Comparison of ENCODE assay signal across 21 cellular contexts in genomic region chr2:216716109-216716508, GRCh38. TPM values are rescaled to one million over a fixed set of nuclear protein-coding genes. Genes with fewer than 3 reads are reported as not detected.
"Had no signal": no experiment of that assay in that cellular context is flagged by ENCODE, and none has a peak within 500 bp of the region (broad histone marks: within the 10 kb centered on the region; RNA-seq: fewer than 3 reads in every experiment).

No MANE protein-coding gene starts in this region.

- H3K9me3 ChIP-seq: colonic mucosa, right lobe of liver, SK-N-SH, thoracic aorta had no signal

- H3K9ac ChIP-seq: SK-N-SH had no signal

- H3K27ac ChIP-seq: colonic mucosa, right lobe of liver, thoracic aorta, VCaP had no signal

- H3K27me3 ChIP-seq: colonic mucosa, right lobe of liver had no signal

- H3K4me1 ChIP-seq: colonic mucosa, right lobe of liver had no signal

- H3K36me3 ChIP-seq: colonic mucosa, right lobe of liver, thoracic aorta had no signal

- H3K4me3 Mint-ChIP-seq: activated T-cell treated with anti-CD3 and anti-CD28 coated beads, Interleukin-2, amount 50 U/mL, for 72 hours; naive thymus-derived CD8-positive, alpha-beta T cell; T-helper 1 cell treated with Interleukin-12 subunit alpha and Interleukin-12 subunit beta and Interleukin-4 antibody, amounts not matched to agents 30 μg/mL and 1 μg/mL, for 36 hours had no signal

- H3K4me2 ChIP-seq: SK-N-SH had no signal

- H3K9me3 Mint-ChIP-seq: activated naive CD4-positive, alpha-beta T cell treated with anti-CD3 and anti-CD28 coated beads, Interleukin-2, amount 50 U/mL, for 72 hours; activated T-cell treated with anti-CD3 and anti-CD28 coated beads, Interleukin-2, amount 50 U/mL, for 72 hours; naive thymus-derived CD8-positive, alpha-beta T cell; T-helper 1 cell treated with Interleukin-12 subunit alpha and Interleukin-12 subunit beta and Interleukin-4 antibody, amounts not matched to agents 30 μg/mL and 1 μg/mL, for 36 hours had no signal

- H3K4me3 ChIP-seq: colonic mucosa, right lobe of liver, skin epidermis, thoracic aorta had no signal

- DNase-seq: activated CD4-positive, alpha-beta T cell treated with anti-CD3 and anti-CD28 coated beads for 4 hours; activated CD4-positive, alpha-beta T cell treated with anti-CD3 and anti-CD28 coated beads, Interleukin-2, amount 50 U/mL, for 4 hours; activated naive CD4-positive, alpha-beta T cell; activated T-cell treated with anti-CD3 and anti-CD28 coated beads for 4 hours; activated T-cell treated with anti-CD3 and anti-CD28 coated beads, Interleukin-2, amount 50 U/mL, for 72 hours; colonic mucosa; effector memory CD4-positive, alpha-beta T cell; midbrain; naive thymus-derived CD8-positive, alpha-beta T cell; right lobe of liver; SK-N-SH; stimulated activated CD4-positive, alpha-beta T cell treated with anti-CD3 and anti-CD28 coated beads, Interleukin-12 subunit alpha, Interleukin-12 subunit beta, amount 100 ng/mL, for 4 hours; stimulated activated CD4-positive, alpha-beta T cell treated with anti-CD3 and anti-CD28 coated beads, Interleukin-4, amount 100 ng/mL, for 1 hour; stimulated activated naive CD8-positive, alpha-beta T cell treated with anti-CD3 and anti-CD28 coated beads, Interleukin-15, Interleukin-2, amounts not matched to agents 100 U/mL and 50 U/mL, for 24 hours; SW 1271; T-helper 9 cell had no signal

- H3K4me1 Mint-ChIP-seq: naive thymus-derived CD8-positive, alpha-beta T cell had no signal

- H3K27ac Mint-ChIP-seq: activated naive CD4-positive, alpha-beta T cell treated with anti-CD3 and anti-CD28 coated beads, Interleukin-2, amount 50 U/mL, for 72 hours; activated T-cell treated with anti-CD3 and anti-CD28 coated beads, Interleukin-2, amount 50 U/mL, for 72 hours; naive thymus-derived CD8-positive, alpha-beta T cell; T-helper 1 cell treated with Interleukin-12 subunit alpha and Interleukin-12 subunit beta and Interleukin-4 antibody, amounts not matched to agents 30 μg/mL and 1 μg/mL, for 36 hours had no signal

- H3K36me3 Mint-ChIP-seq: activated naive CD4-positive, alpha-beta T cell treated with anti-CD3 and anti-CD28 coated beads, Interleukin-2, amount 50 U/mL, for 72 hours; naive thymus-derived CD8-positive, alpha-beta T cell had no signal

RNA-seq across cellular contexts. Expression of gene IGFBP5, which starts 20.8 kb away (rescaled TPM):
- total RNA-seq: activated T-cell treated with anti-CD3 and anti-CD28 coated beads, Interleukin-2, amount 50 U/mL, for 72 hours; naive thymus-derived CD8-positive, alpha-beta T cell had no signal
- polyA plus RNA-seq: naive thymus-derived CD8-positive, alpha-beta T cell had no signal
